In the genomic region with DNA sequence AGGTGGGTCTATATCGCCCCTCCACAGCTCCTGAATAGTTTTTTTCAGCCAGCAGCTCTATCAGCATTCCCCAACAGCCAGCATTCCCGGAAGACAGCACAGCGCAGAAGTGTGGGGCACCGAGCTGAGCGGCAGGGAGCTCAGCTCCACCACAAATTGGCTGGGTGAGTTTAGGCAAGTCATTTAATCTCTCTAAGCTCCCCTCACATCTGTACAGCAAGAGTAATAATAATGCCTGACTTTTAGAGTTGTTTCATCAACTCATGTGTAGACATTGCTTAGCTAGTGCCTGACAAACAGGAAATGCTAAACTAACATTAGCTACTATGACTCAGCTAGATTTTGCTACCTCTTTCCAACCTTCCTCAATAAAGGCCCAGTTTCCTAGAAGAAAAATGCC, we compare ENCODE assay signal across 10 cellular contexts.
DNase-seq lines count a peak whose midpoint lies in the region; ATAC-seq, FAIRE-seq and TF ChIP-seq lines count a peak whose summit lies in the region.
"Had no signal": no experiment of that assay in that cellular context is flagged by ENCODE, and none has a peak within 500 bp of the region (broad histone marks: within the 10 kb centered on the region; RNA-seq: fewer than 3 reads in every experiment).

No MANE protein-coding gene starts in this region.

- in situ Hi-C loops in HepG2 (cut with HindIII; ENCODE audit: extremely low pct_ligation_motif_present, low pct_unique_long_range_greater_than_20kb) = no loop called here

- TF ChIP-seq CTCF in NB4 (IDR thresholded peaks at IDR 0.05; ENCODE audit: low read depth, low read length) = no peak
- TF ChIP-seq CTCF in HepG2 (CRISPR knock-in tag; IDR thresholded peaks at IDR 0.05) = no peak

- TF ChIP-seq POLR2A in NB4 (IDR thresholded peaks at IDR 0.05; ENCODE audit: extremely low read depth, insufficient read length) (no peak), HepG2 (IDR thresholded peaks at IDR 0.05; ENCODE audit: insufficient read depth in 1 of 2, low read depth in 2 of 2, low read length in 2 of 2) (no peak)

- no peak for FAIRE-seq in HepG2 (lab: Jason Lieb, UNC)

- H3K4me3 ChIP-seq in NB4 (ENCODE audit: low read depth, low read length) = no peak overlapping the region
- H3K4me3 ChIP-seq in HepG2 (replicated peaks in 1 of 3; ENCODE audit: insufficient read depth in 1 of 3, low read depth in 2 of 3, low read length in 3 of 3) = no peak overlapping the region
- H3K4me3 ChIP-seq: heart left ventricle had no signal

- BruUV-seq in HepG2 (replicated peaks; lab: Mats Ljungman, UMichigan) = no TSS peak

- no peak overlapping the region for H3K4me2 ChIP-seq in HepG2 (ENCODE audit: low read depth, low read length)

- TF ChIP-seq RAD21 in HepG2 (CRISPR knock-in tag; IDR thresholded peaks at IDR 0.05) = no peak

- intact Hi-C loops in HepG2 (cut with micrococcal nuclease; ENCODE audit: unreplicated experiment) = loop anchor here (5.0 kb wide), 1 partner anchor 1184 kb away; no protein-coding TSS in a partner anchor

- H3K9me3 ChIP-seq in HepG2 (ENCODE audit: low read length) = no peaks in the 10 kb centered on the region
- H3K9me3 ChIP-seq: heart left ventricle had no signal

- H3K79me2 ChIP-seq in HepG2 (ENCODE audit: insufficient read depth, low read length) = no peaks in the 10 kb centered on the region

- CTCF ChIA-PET in HepG2 (lab: Yijun Ruan, JAX; ENCODE audit: low intra/inter-chr PET ratio, low total read pairs) = no interaction called here

- peaks cover 0 to 13% of the 10 kb centered on the region in 2 experiments; a peak in 2 of 5 replicates for H3K27me3 ChIP-seq in HepG2 (ENCODE audit: control insufficient read depth in 1 of 2, insufficient read depth in 2 of 2, low read length in 2 of 2)
- H3K27me3 ChIP-seq: heart left ventricle had no signal

- no peaks in the 10 kb centered on the region for H3K36me3 ChIP-seq in HepG2 (replicated peaks in 1 of 2; ENCODE audit: control insufficient read depth in 1 of 2, insufficient read depth in 2 of 2, low read length in 2 of 2)
- H3K36me3 ChIP-seq: heart left ventricle had no signal

- no peak overlapping the region for H3K27ac ChIP-seq in HepG2 (ENCODE audit: extremely low read length, insufficient read depth, low read length)

- DNase-seq in CD1c-positive myeloid dendritic cell (ENCODE audit: extremely low spot score) = peak; percentile 27
- DNase-seq in NB4 (ENCODE audit: low read depth) = peak; percentile 12
- DNase-seq in ecto neural progenitor cell (ENCODE audit: low spot score) = peak; percentile 52
- DNase-seq in HepG2 (ENCODE audit: low spot score) = no peak
- no peak for DNase-seq in NCI-H146 (lab: John Stamatoyannopoulos, UW)
- DNase-seq in middle frontal gyrus (ENCODE audit: extremely low spot score, low spot score) = no peak
- DNase-seq in epidermal melanocyte (ENCODE audit: insufficient read length, low spot score) = no peak
- DNase-seq: activated naive CD4-positive, alpha-beta T cell treated with anti-CD3 and anti-CD28 coated beads, Interleukin-2, amount 50 U/mL, for 16 hours had no signal

- 63% methylated on average over 5 of the region's 5 CpGs for WGBS in HepG2 (ENCODE audit: low lambda C conversion rate)

- H4K20me1 ChIP-seq in HepG2 (ENCODE audit: insufficient read depth, low read length) = no peaks in the 10 kb centered on the region

- TF ChIP-seq EP300 in HepG2 (IDR thresholded peaks at IDR 0.05; ENCODE audit: low read depth in 2 of 2, low read length in 2 of 2) (no peak), HepG2 (CRISPR knock-in tag; IDR thresholded peaks at IDR 0.05; ENCODE audit: borderline replicate concordance) (no peak)

- ATAC-seq in HepG2 = peak; percentile 31; the same call in 1 of the 3 replicates
- no peak for ATAC-seq in GM19395 (IDR thresholded peaks at IDR 0.05; ENCODE audit: unreplicated experiment)

- no peaks in the 10 kb centered on the region; the same call in 1 of the 2 replicates for H3K4me1 ChIP-seq in HepG2 (ENCODE audit: insufficient read depth, low read length)

- no peak overlapping the region for H2AFZ ChIP-seq in HepG2 (ENCODE audit: low read length)

- POLR2A ChIA-PET in HepG2 (lab: Yijun Ruan, JAX) = no interaction called here

- no peak overlapping the region for H3K9ac ChIP-seq in HepG2 (ENCODE audit: insufficient read depth, low read depth, low read length)

TF ChIP-seq in HepG2, 621 proteins besides CTCF, POLR2A, EP300 and RAD21:
- TF ChIP-seq SSRP1 (CRISPR knock-in tag; IDR thresholded peaks at IDR 0.05) (no peak), MAFF (IDR thresholded peaks at IDR 0.05; ENCODE audit: low read depth, low read length) (peak; percentile 47), TERF1 (CRISPR knock-in tag; IDR thresholded peaks at IDR 0.05) (no peak), TBX3 (IDR thresholded peaks at IDR 0.05; ENCODE audit: borderline replicate concordance) (no peak), MAFK (conservative IDR thresholded peaks at IDR 0.05 in 1 of 2, IDR thresholded peaks at IDR 0.05 in 1 of 2; ENCODE audit: low read length in 2 of 2) (peak; percentile 24 to 41; a peak in 2 of 4 replicates), NFE2L2 (IDR thresholded peaks at IDR 0.05; ENCODE audit: low read length) (peak; percentile 89), ATF7 (IDR thresholded peaks at IDR 0.05) (no peak), ATF7 (CRISPR knock-in tag; IDR thresholded peaks at IDR 0.05) (no peak)
- TF ChIP-seq, protein P1, sequence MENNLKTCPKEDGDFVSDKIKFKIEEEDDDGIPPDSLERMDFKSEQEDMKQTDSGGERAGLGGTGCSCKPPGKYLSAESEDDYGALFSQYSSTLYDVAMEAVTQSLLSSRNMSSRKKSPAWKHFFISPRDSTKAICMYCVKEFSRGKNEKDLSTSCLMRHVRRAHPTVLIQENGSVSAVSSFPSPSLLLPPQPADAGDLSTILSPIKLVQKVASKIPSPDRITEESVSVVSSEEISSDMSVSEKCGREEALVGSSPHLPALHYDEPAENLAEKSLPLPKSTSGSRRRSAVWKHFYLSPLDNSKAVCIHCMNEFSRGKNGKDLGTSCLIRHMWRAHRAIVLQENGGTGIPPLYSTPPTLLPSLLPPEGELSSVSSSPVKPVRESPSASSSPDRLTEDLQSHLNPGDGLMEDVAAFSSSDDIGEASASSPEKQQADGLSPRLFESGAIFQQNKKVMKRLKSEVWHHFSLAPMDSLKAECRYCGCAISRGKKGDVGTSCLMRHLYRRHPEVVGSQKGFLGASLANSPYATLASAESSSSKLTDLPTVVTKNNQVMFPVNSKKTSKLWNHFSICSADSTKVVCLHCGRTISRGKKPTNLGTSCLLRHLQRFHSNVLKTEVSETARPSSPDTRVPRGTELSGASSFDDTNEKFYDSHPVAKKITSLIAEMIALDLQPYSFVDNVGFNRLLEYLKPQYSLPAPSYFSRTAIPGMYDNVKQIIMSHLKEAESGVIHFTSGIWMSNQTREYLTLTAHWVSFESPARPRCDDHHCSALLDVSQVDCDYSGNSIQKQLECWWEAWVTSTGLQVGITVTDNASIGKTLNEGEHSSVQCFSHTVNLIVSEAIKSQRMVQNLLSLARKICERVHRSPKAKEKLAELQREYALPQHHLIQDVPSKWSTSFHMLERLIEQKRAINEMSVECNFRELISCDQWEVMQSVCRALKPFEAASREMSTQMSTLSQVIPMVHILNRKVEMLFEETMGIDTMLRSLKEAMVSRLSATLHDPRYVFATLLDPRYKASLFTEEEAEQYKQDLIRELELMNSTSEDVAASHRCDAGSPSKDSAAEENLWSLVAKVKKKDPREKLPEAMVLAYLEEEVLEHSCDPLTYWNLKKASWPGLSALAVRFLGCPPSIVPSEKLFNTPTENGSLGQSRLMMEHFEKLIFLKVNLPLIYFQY (CRISPR knock-in tag; IDR thresholded peaks at IDR 0.05; ENCODE audit: borderline replicate concordance) = no peak

Comparison
In these comparisons a context has a peak if more than half of its experiments do, and no peak if none do; other contexts are left out.
1. DNase-seq: peak in CD1c-positive myeloid dendritic cell (single experiment), NB4 (single experiment) and ecto neural progenitor cell (single experiment); none in HepG2 (single experiment), NCI-H146 (single experiment), middle frontal gyrus (single experiment) and epidermal melanocyte (single experiment).